Comparison of ENCODE assay signal across 10 cellular contexts in genomic region chr9:104780796-104781395, GRCh38. TPM values are rescaled to one million over a fixed set of nuclear protein-coding genes. Genes with fewer than 3 reads are reported as not detected.
DNase-seq lines count a peak whose midpoint lies in the region; ATAC-seq, FAIRE-seq and TF ChIP-seq lines count a peak whose summit lies in the region.
"Had no signal": no experiment of that assay in that cellular context is flagged by ENCODE, and none has a peak within 500 bp of the region (broad histone marks: within the 10 kb centered on the region; RNA-seq: fewer than 3 reads in every experiment).

No MANE protein-coding gene starts in this region.

- ATAC-seq in stimulated activated naive CD8-positive, alpha-beta T cell treated with anti-CD3 and anti-CD28 coated beads, Interleukin-15, amount 100 ng/mL, for 72 hours, result no peak
- no peak for ATAC-seq in HG03025 (IDR thresholded peaks at IDR 0.05; ENCODE audit: low FRiP score, unreplicated experiment)

- no peaks in the 10 kb centered on the region for H3K27me3 ChIP-seq in esophagus squamous epithelium
- no peaks in the 10 kb centered on the region for H3K27me3 ChIP-seq in subcutaneous abdominal adipose tissue (ENCODE audit: control insufficient read depth in 5 of 5, insufficient read depth in 4 of 5, low read length in 5 of 5)
- H3K27me3 ChIP-seq in esophagus muscularis mucosa, result no peaks in the 10 kb centered on the region
- H3K27me3 ChIP-seq: SJCRH30 had no signal

- H3K4me3 ChIP-seq in esophagus squamous epithelium (no peak overlapping the region), subcutaneous abdominal adipose tissue (ENCODE audit: low read depth in 1 of 5, low read length in 5 of 5) (no peak overlapping the region), esophagus muscularis mucosa (no peak overlapping the region)
- H3K4me3 ChIP-seq: SJCRH30 had no signal

- H3K9me3 ChIP-seq in esophagus squamous epithelium (no peaks in the 10 kb centered on the region), subcutaneous abdominal adipose tissue (ENCODE audit: control insufficient read depth in 5 of 5, low read length in 5 of 5) (no peaks in the 10 kb centered on the region), esophagus muscularis mucosa (no peaks in the 10 kb centered on the region)
- H3K9me3 ChIP-seq: SJCRH30 had no signal

- no peaks in the 10 kb centered on the region for H3K27me3 Mint-ChIP-seq in stimulated activated naive CD8-positive, alpha-beta T cell treated with anti-CD3 and anti-CD28 coated beads, Interleukin-15, amount 100 ng/mL, for 72 hours

- H3K4me1 ChIP-seq in esophagus squamous epithelium, result peaks cover 0 to 21% (median 7%) of the 10 kb centered on the region in 3 donors
- H3K4me1 ChIP-seq in subcutaneous abdominal adipose tissue (ENCODE audit: control insufficient read depth in 5 of 5, insufficient read depth in 5 of 5, low read length in 5 of 5), result peaks cover 5 to 79% (median 66%) of the 10 kb centered on the region in 5 donors
- H3K4me1 ChIP-seq in esophagus muscularis mucosa, result peaks cover 0 to 16% (median 10%) of the 10 kb centered on the region in 4 donors
- H3K4me1 ChIP-seq: SJCRH30 had no signal

- H3K4me3 Mint-ChIP-seq in stimulated activated naive CD8-positive, alpha-beta T cell treated with anti-CD3 and anti-CD28 coated beads, Interleukin-15, amount 100 ng/mL, for 72 hours, result no peak overlapping the region
- H3K4me3 Mint-ChIP-seq: natural killer cell had no signal

- TF ChIP-seq POLR2A in H54 (IDR thresholded peaks at IDR 0.05; ENCODE audit: low read depth, low read length), result no peak
- TF ChIP-seq POLR2A in esophagus squamous epithelium (IDR thresholded peaks at IDR 0.05), result no peak
- no peak for TF ChIP-seq POLR2A in esophagus muscularis mucosa (IDR thresholded peaks at IDR 0.05; ENCODE audit: low read depth)

- DNase-seq in EL (peak; percentile 54), H54 (ENCODE audit: insufficient read length, low spot score) (no peak), NOMO-1 treated with DMSO at 0.1 percent for 48 hours (lab: John Stamatoyannopoulos, UW; ENCODE audit: unreplicated experiment) (peak; percentile 77), esophagus squamous epithelium (lab: John Stamatoyannopoulos, UW) (no peak), esophagus muscularis mucosa (ENCODE audit: extremely low spot score) (no peak)
- DNase-seq in stimulated activated naive CD8-positive, alpha-beta T cell treated with anti-CD3 and anti-CD28 coated beads, Interleukin-15, amount 100 ng/mL, for 72 hours, result no peak
- DNase-seq: natural killer cell had no signal

- 95 to 100% methylated on average over 1 of the region's 1 CpG for WGBS in esophagus squamous epithelium, 2 donors
- WGBS in esophagus muscularis mucosa, result 93% methylated on average over 1 of the region's 1 CpG

- intact Hi-C loops in esophagus squamous epithelium (cut with DNase I) (no loop called here), esophagus muscularis mucosa (cut with DNase I) (no loop called here)

- H3K9ac ChIP-seq in subcutaneous abdominal adipose tissue (ENCODE audit: low read length in 5 of 5), result peak overlapping the region; percentile 12 to 76 (median 52)

- TF ChIP-seq CTCF in esophagus squamous epithelium (IDR thresholded peaks at IDR 0.05) (peak in 4 of 6 experiments; percentile 17 to 46 (median 34)), esophagus muscularis mucosa (IDR thresholded peaks at IDR 0.05) (peak in 1 of 3 experiments; percentile 16)

- H3K27ac Mint-ChIP-seq in stimulated activated naive CD8-positive, alpha-beta T cell treated with anti-CD3 and anti-CD28 coated beads, Interleukin-15, amount 100 ng/mL, for 72 hours, result no peak overlapping the region
- H3K27ac Mint-ChIP-seq: natural killer cell had no signal

- peaks cover 0 to 48% (median 15%) of the 10 kb centered on the region in 3 donors for H3K36me3 ChIP-seq in esophagus squamous epithelium
- H3K36me3 ChIP-seq in subcutaneous abdominal adipose tissue (ENCODE audit: control insufficient read depth in 5 of 5, insufficient read depth in 5 of 5, low read length in 5 of 5), result peaks cover 29 to 46% (median 38%) of the 10 kb centered on the region in 5 donors
- peaks cover 31 to 52% (median 37%) of the 10 kb centered on the region in 4 donors for H3K36me3 ChIP-seq in esophagus muscularis mucosa
- H3K36me3 ChIP-seq: SJCRH30 had no signal

- FAIRE-seq in H54 (lab: Jason Lieb, UNC), result peak; percentile 84

- TF ChIP-seq EP300 in esophagus muscularis mucosa (IDR thresholded peaks at IDR 0.05), result no peak

- H3K27ac ChIP-seq in esophagus squamous epithelium (no peak overlapping the region), subcutaneous abdominal adipose tissue (ENCODE audit: low read depth, low read length) (peak overlapping the region; percentile 81), esophagus muscularis mucosa (replicated peaks in 1 of 4) (no peak overlapping the region)
- H3K27ac ChIP-seq: SJCRH30 had no signal

- H3K9me3 Mint-ChIP-seq in stimulated activated naive CD8-positive, alpha-beta T cell treated with anti-CD3 and anti-CD28 coated beads, Interleukin-15, amount 100 ng/mL, for 72 hours, result no peaks in the 10 kb centered on the region
- H3K9me3 Mint-ChIP-seq: natural killer cell had no signal

- no peaks in the 10 kb centered on the region for H3K4me1 Mint-ChIP-seq in stimulated activated naive CD8-positive, alpha-beta T cell treated with anti-CD3 and anti-CD28 coated beads, Interleukin-15, amount 100 ng/mL, for 72 hours

RNA-seq across cellular contexts. Expression of gene NIPSNAP3B, which starts 17.0 kb away (rescaled TPM):
- total RNA-seq in esophagus squamous epithelium (1 to 10 TPM in 1 of 4 donors, under 1 TPM in 1, not detected in 2; 0.13 to 2.7 TPM), esophagus muscularis mucosa (1 to 10 TPM in 3 of 4 donors, under 1 TPM in 1; 0.42 to 5.1 (median 2.9) TPM)

RNA-seq across cellular contexts. Expression of gene NIPSNAP3A, which starts 33.4 kb away (rescaled TPM):
- total RNA-seq in esophagus squamous epithelium (10 to 100 TPM; 20.1 to 34.2 (median 30.2) TPM), esophagus muscularis mucosa (10 to 100 TPM; 19.0 to 33.3 (median 29.7) TPM)

Comparison
In these comparisons a context has a peak if more than half of its experiments do, and no peak if none do; other contexts are left out.
1. DNase-seq: peak in EL (single experiment) and NOMO-1 treated with DMSO at 0.1 percent for 48 hours (single experiment); none in H54 (single experiment), esophagus squamous epithelium (single experiment), stimulated activated naive CD8-positive, alpha-beta T cell treated with anti-CD3 and anti-CD28 coated beads, Interleukin-15, amount 100 ng/mL, for 72 hours (0 of 2) and esophagus muscularis mucosa (single experiment).